ENCODE assay signal across 15 cellular contexts in genomic region chr2:25620711-25621110, GRCh38. TPM values are rescaled to one million over a fixed set of nuclear protein-coding genes. Genes with fewer than 3 reads are reported as not detected.
DNase-seq lines count a peak whose midpoint lies in the region; ATAC-seq and TF ChIP-seq lines count a peak whose summit lies in the region.
"Had no signal": no experiment of that assay in that cellular context is flagged by ENCODE, and none has a peak within 500 bp of the region (broad histone marks: within the 10 kb centered on the region; RNA-seq: fewer than 3 reads in every experiment).

No MANE protein-coding gene starts in this region.

- H3K27me3 Mint-ChIP-seq in osteocyte (ENCODE audit: unreplicated experiment) = no peaks in the 10 kb centered on the region
- H3K27me3 Mint-ChIP-seq: CD4-positive, alpha-beta memory T cell had no signal

- 81 to 85% methylated on average over 4 of the region's 4 CpGs for WGBS in heart right ventricle, 2 donors

- H3K9me3 Mint-ChIP-seq in osteocyte (ENCODE audit: unreplicated experiment) = no peaks in the 10 kb centered on the region
- H3K9me3 Mint-ChIP-seq: CD4-positive, alpha-beta memory T cell; HFFc6 had no signal

- DNase-seq in NCI-H69 (lab: John Stamatoyannopoulos, UW) = peak; percentile 35
- DNase-seq in RWPE2 (ENCODE audit: low spot score) = no peak
- no peak for DNase-seq in osteocyte (ENCODE audit: extremely low spot score, unreplicated experiment)
- no peak for DNase-seq in midbrain (lab: John Stamatoyannopoulos, UW)
- no peak for DNase-seq in heart right ventricle
- DNase-seq: C1 segment of cervical spinal cord; Calu3; CD4-positive, alpha-beta memory T cell; COR-L47; DMS53; DMS79 treated with DMSO at 0.1 percent for 48 hours; GOT3; HFFc6 had no signal

- H3K4me1 ChIP-seq in RWPE2 (ENCODE audit: insufficient read depth, poor library complexity, severe bottlenecking) (peaks cover 47% of the 10 kb centered on the region), heart right ventricle (peaks cover 0 to 26% (median 14%) of the 10 kb centered on the region in 9 donors)

- intact Hi-C loops in heart right ventricle (cut with DNase I) = no loop called here

- H3K27me3 ChIP-seq in RWPE2 (ENCODE audit: insufficient read depth, poor library complexity, severe bottlenecking) (no peaks in the 10 kb centered on the region), heart right ventricle (no peaks in the 10 kb centered on the region)

- H3K4me3 ChIP-seq in RWPE2 (ENCODE audit: severe bottlenecking) (no peak overlapping the region), heart right ventricle (no peak overlapping the region)
- H3K4me3 ChIP-seq: HAP-1 had no signal

- no peaks in the 10 kb centered on the region for H3K9me3 ChIP-seq in RWPE2 (ENCODE audit: severe bottlenecking)
- H3K9me3 ChIP-seq in heart right ventricle = no peaks in the 10 kb centered on the region
- H3K9me3 ChIP-seq: HAP-1 had no signal

- H3K27ac ChIP-seq in RWPE2 (ENCODE audit: poor library complexity, severe bottlenecking) (peak overlapping the region; percentile 97), heart right ventricle (no peak overlapping the region)

- no peak for TF ChIP-seq CTCF in RWPE2 (IDR thresholded peaks at IDR 0.05; ENCODE audit: poor library complexity, severe bottlenecking)
- TF ChIP-seq CTCF in osteocyte (IDR thresholded peaks at IDR 0.05) = no peak
- no peak for TF ChIP-seq CTCF in heart right ventricle (IDR thresholded peaks at IDR 0.05)

- H3K4me1 Mint-ChIP-seq in osteocyte (ENCODE audit: unreplicated experiment) = peaks cover 40% of the 10 kb centered on the region

- peaks cover 14% of the 10 kb centered on the region for H3K36me3 Mint-ChIP-seq in osteocyte (ENCODE audit: unreplicated experiment)

- H3K27ac Mint-ChIP-seq in osteocyte (ENCODE audit: unreplicated experiment) = peak overlapping the region; percentile 42
- H3K27ac Mint-ChIP-seq: CD4-positive, alpha-beta memory T cell; HFFc6 had no signal

- no peak for ATAC-seq in RWPE2 (ENCODE audit: low read depth)
- no peak for ATAC-seq in heart right ventricle
- ATAC-seq in HG03432 (IDR thresholded peaks at IDR 0.05; ENCODE audit: unreplicated experiment) = no peak

- no peak overlapping the region for H3K4me3 Mint-ChIP-seq in osteocyte (ENCODE audit: unreplicated experiment)
- H3K4me3 Mint-ChIP-seq: CD4-positive, alpha-beta memory T cell; HFFc6 had no signal

- H3K36me3 ChIP-seq in RWPE2 (ENCODE audit: low read depth) = peaks cover 28% of the 10 kb centered on the region
- peaks cover 0 to 21% (median 0%) of the 10 kb centered on the region in 9 donors for H3K36me3 ChIP-seq in heart right ventricle
- H3K36me3 ChIP-seq: HAP-1 had no signal

RNA-seq across cellular contexts. Expression of gene DTNB, which starts 52.7 kb away (rescaled TPM):
- total RNA-seq in osteocyte = 19.6 and 20.9 TPM in 2 replicates
- total RNA-seq in heart right ventricle = 10 to 100 TPM in 4 of 10 donors, 1 to 10 TPM in 6; 4.3 to 11.3 (median 8.5) TPM
- polyA plus RNA-seq in heart right ventricle = 1 to 10 TPM; 2.8 to 7.2 TPM
